Comparison of ENCODE assay signal across 8 cellular contexts in genomic region chr17:2055494-2056220, GRCh38. TPM values are rescaled to one million over a fixed set of nuclear protein-coding genes. Genes with fewer than 3 reads are reported as not detected.
DNase-seq lines count a peak whose midpoint lies in the region; ATAC-seq and TF ChIP-seq lines count a peak whose summit lies in the region.

No MANE protein-coding gene starts in this region.

- intact Hi-C loops in Right ventricle myocardium superior (cut with DNase I) = loop anchor here (5.0 kb wide), 1 partner anchor 117 kb away; no protein-coding TSS in a partner anchor

- POLR2A ChIA-PET in activated CD8-positive, alpha-beta T cell treated with anti-CD3 and anti-CD28 coated beads, Interleukin-2, amount 10 ng/mL, durations not matched to agents 7 days and 5 days (lab: Charles Lee) = interaction anchor here (0.6 to 5.9 kb wide), 12 partner anchors 12 to 339 kb away, joined by 3 to 58 read pairs (median 6); no protein-coding TSS in a partner anchor

- peaks cover 36% of the 10 kb centered on the region for H3K4me1 Mint-ChIP-seq in activated CD8-positive, alpha-beta T cell treated with anti-CD3 and anti-CD28 coated beads, Interleukin-2, amount 10 ng/mL, durations not matched to agents 7 days and 5 days (ENCODE audit: low read depth)
- peaks cover 3% of the 10 kb centered on the region for H3K4me1 Mint-ChIP-seq in glutamatergic neuron (ENCODE audit: low read depth, unreplicated experiment)

- DNase-seq in GM20000 (ENCODE audit: low spot score) = peak; percentile 87
- DNase-seq in activated CD8-positive, alpha-beta T cell treated with anti-CD3 and anti-CD28 coated beads, Interleukin-2, amount 10 ng/mL, durations not matched to agents 7 days and 5 days = peak; percentile 78
- peak; percentile 69 for DNase-seq in Right ventricle myocardium superior
- DNase-seq in skeletal muscle cell (ENCODE audit: low read depth) = no peak
- no peak for DNase-seq in NCI-H2029 (lab: John Stamatoyannopoulos, UW)
- no peak for DNase-seq in glutamatergic neuron

- H3K27ac Mint-ChIP-seq in activated CD8-positive, alpha-beta T cell treated with anti-CD3 and anti-CD28 coated beads, Interleukin-2, amount 10 ng/mL, durations not matched to agents 7 days and 5 days = peak overlapping the region; percentile 80
- H3K27ac Mint-ChIP-seq in glutamatergic neuron (ENCODE audit: unreplicated experiment) = no peak overlapping the region

- peak; percentile 3 for ATAC-seq in activated CD8-positive, alpha-beta T cell treated with anti-CD3 and anti-CD28 coated beads, Interleukin-2, amount 10 ng/mL, durations not matched to agents 7 days and 5 days
- ATAC-seq in Right ventricle myocardium superior (ENCODE audit: poor library complexity) (peak; percentile 4), HG02870 (IDR thresholded peaks at IDR 0.05; ENCODE audit: unreplicated experiment) (no peak), GM18520 (IDR thresholded peaks at IDR 0.05; ENCODE audit: unreplicated experiment) (no peak)

- H3K27me3 Mint-ChIP-seq in activated CD8-positive, alpha-beta T cell treated with anti-CD3 and anti-CD28 coated beads, Interleukin-2, amount 10 ng/mL, durations not matched to agents 7 days and 5 days (ENCODE audit: low read depth) = peaks cover 14% of the 10 kb centered on the region
- H3K27me3 Mint-ChIP-seq in glutamatergic neuron (ENCODE audit: unreplicated experiment) = peaks cover 12% of the 10 kb centered on the region

- H3K4me3 ChIP-seq in skeletal muscle cell (ENCODE audit: low read depth, low read length) = peak overlapping the region; percentile 72

- no peak for TF ChIP-seq CTCF in GM20000 (IDR thresholded peaks at IDR 0.05; ENCODE audit: extremely low read depth, missing control alignments)
- no peak for TF ChIP-seq CTCF in glutamatergic neuron (IDR thresholded peaks at IDR 0.05; ENCODE audit: partially characterized antibody, unreplicated experiment)

- H3K4me3 Mint-ChIP-seq in activated CD8-positive, alpha-beta T cell treated with anti-CD3 and anti-CD28 coated beads, Interleukin-2, amount 10 ng/mL, durations not matched to agents 7 days and 5 days = peak overlapping the region; percentile 81
- H3K4me3 Mint-ChIP-seq in glutamatergic neuron (ENCODE audit: unreplicated experiment) = no peak overlapping the region

- H3K9me3 Mint-ChIP-seq in activated CD8-positive, alpha-beta T cell treated with anti-CD3 and anti-CD28 coated beads, Interleukin-2, amount 10 ng/mL, durations not matched to agents 7 days and 5 days (ENCODE audit: insufficient read depth) = no peaks in the 10 kb centered on the region
- H3K9me3 Mint-ChIP-seq in glutamatergic neuron (ENCODE audit: unreplicated experiment) = peaks cover 4% of the 10 kb centered on the region

- peaks cover 22% of the 10 kb centered on the region for H3K36me3 Mint-ChIP-seq in activated CD8-positive, alpha-beta T cell treated with anti-CD3 and anti-CD28 coated beads, Interleukin-2, amount 10 ng/mL, durations not matched to agents 7 days and 5 days (ENCODE audit: low read depth)
- H3K36me3 Mint-ChIP-seq in glutamatergic neuron (ENCODE audit: unreplicated experiment) = no peaks in the 10 kb centered on the region

- CTCF ChIA-PET in activated CD8-positive, alpha-beta T cell treated with anti-CD3 and anti-CD28 coated beads, Interleukin-2, amount 10 ng/mL, durations not matched to agents 7 days and 5 days (lab: Charles Lee) = interaction anchor here (0.6 to 8.5 kb wide), 31 partner anchors 9 to 360 kb away, joined by 3 to 343 read pairs (median 8); partner anchors contain the start of genes SMG6, SRR and TSR1

RNA-seq across cellular contexts. Expression of gene HIC1, which starts 0.8 kb away (rescaled TPM):
- total RNA-seq in activated CD8-positive, alpha-beta T cell treated with anti-CD3 and anti-CD28 coated beads, Interleukin-2, amount 10 ng/mL, durations not matched to agents 7 days and 5 days = 10 to 100 TPM; 66.8 to 70.8 TPM
- total RNA-seq in Right ventricle myocardium superior = 19.3 TPM
- total RNA-seq in glutamatergic neuron (ENCODE audit: unreplicated experiment) = 2.5 TPM

RNA-seq across cellular contexts. Expression of gene OVCA2, which starts 13.8 kb away (rescaled TPM):
- 10 to 100 TPM; 34.9 to 40.1 TPM for total RNA-seq in activated CD8-positive, alpha-beta T cell treated with anti-CD3 and anti-CD28 coated beads, Interleukin-2, amount 10 ng/mL, durations not matched to agents 7 days and 5 days
- total RNA-seq in Right ventricle myocardium superior (13.7 TPM), glutamatergic neuron (ENCODE audit: unreplicated experiment) (16.3 TPM)

RNA-seq across cellular contexts. Expression of gene DPH1, which starts 25.7 kb away (rescaled TPM):
- 10 to 100 TPM; 24.6 to 24.7 TPM for total RNA-seq in activated CD8-positive, alpha-beta T cell treated with anti-CD3 and anti-CD28 coated beads, Interleukin-2, amount 10 ng/mL, durations not matched to agents 7 days and 5 days
- total RNA-seq in Right ventricle myocardium superior (26.8 TPM), glutamatergic neuron (ENCODE audit: unreplicated experiment) (36.4 TPM)

RNA-seq across cellular contexts. Expression of gene RTN4RL1, which starts 30.5 kb away (rescaled TPM):
- under 1 TPM; 0.10 to 0.18 TPM for total RNA-seq in activated CD8-positive, alpha-beta T cell treated with anti-CD3 and anti-CD28 coated beads, Interleukin-2, amount 10 ng/mL, durations not matched to agents 7 days and 5 days
- total RNA-seq in Right ventricle myocardium superior (3.4 TPM), glutamatergic neuron (ENCODE audit: unreplicated experiment) (50.3 TPM)

Comparison
In these comparisons a context has a peak if more than half of its experiments do, and no peak if none do; other contexts are left out.
1. DNase-seq: peak in GM20000 (single experiment), activated CD8-positive, alpha-beta T cell treated with anti-CD3 and anti-CD28 coated beads, Interleukin-2, amount 10 ng/mL, durations not matched to agents 7 days and 5 days (single experiment) and Right ventricle myocardium superior (single experiment); none in skeletal muscle cell (single experiment), NCI-H2029 (single experiment) and glutamatergic neuron (single experiment).
2. ATAC-seq: peak in activated CD8-positive, alpha-beta T cell treated with anti-CD3 and anti-CD28 coated beads, Interleukin-2, amount 10 ng/mL, durations not matched to agents 7 days and 5 days (single experiment) and Right ventricle myocardium superior (single experiment); none in HG02870 (single experiment) and GM18520 (single experiment).